Comparison of ENCODE assay signal across 1 cellular context in the genomic region with DNA sequence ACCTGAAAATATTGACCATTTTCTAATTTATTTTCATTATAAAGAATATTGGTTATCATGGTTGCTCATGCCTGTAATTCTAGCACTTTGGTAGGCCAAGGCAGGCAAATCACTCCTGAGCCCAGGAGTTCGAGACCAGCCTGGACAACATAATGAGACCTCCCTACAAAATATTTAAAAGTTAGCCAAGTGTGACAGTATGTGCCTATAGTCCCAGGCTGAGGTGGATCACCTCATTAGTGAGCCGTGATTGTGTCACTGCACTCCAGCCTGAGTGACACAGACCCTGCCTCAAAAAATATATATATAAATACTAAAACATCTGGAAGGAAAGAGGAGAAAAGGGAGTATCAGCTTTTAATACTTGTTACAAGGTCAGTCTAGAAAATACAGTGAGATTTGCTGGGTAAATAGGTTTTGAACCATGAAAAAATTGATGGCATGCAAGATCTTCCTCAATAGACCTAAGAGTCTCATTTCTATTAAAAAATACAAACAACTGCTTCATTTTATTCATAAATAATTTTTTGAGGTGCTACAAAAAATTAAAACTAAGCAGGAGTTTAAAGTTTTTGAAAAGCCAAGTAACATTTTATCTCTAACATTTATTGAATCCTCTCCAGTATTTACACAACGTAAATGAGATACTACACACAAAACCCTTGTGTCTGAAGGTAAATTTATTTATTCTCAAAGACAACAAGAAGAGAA.
TF ChIP-seq lines count a peak whose summit lies in the region.

No MANE protein-coding gene starts in this region.

TF ChIP-seq in SK-N-SH treated with all-trans-retinoic acid at 6 μM for 48 hours, 23 proteins besides CTCF, POLR2A, EP300 and RAD21 (continued from another document):
- TF ChIP-seq, protein P1, sequence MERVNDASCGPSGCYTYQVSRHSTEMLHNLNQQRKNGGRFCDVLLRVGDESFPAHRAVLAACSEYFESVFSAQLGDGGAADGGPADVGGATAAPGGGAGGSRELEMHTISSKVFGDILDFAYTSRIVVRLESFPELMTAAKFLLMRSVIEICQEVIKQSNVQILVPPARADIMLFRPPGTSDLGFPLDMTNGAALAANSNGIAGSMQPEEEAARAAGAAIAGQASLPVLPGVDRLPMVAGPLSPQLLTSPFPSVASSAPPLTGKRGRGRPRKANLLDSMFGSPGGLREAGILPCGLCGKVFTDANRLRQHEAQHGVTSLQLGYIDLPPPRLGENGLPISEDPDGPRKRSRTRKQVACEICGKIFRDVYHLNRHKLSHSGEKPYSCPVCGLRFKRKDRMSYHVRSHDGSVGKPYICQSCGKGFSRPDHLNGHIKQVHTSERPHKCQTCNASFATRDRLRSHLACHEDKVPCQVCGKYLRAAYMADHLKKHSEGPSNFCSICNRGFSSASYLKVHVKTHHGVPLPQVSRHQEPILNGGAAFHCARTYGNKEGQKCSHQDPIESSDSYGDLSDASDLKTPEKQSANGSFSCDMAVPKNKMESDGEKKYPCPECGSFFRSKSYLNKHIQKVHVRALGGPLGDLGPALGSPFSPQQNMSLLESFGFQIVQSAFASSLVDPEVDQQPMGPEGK (CRISPR knock-in tag; IDR thresholded peaks at IDR 0.05; ENCODE audit: borderline replicate concordance) = no peak
